17 cellular contexts compared by ENCODE assay signal in the genomic region with DNA sequence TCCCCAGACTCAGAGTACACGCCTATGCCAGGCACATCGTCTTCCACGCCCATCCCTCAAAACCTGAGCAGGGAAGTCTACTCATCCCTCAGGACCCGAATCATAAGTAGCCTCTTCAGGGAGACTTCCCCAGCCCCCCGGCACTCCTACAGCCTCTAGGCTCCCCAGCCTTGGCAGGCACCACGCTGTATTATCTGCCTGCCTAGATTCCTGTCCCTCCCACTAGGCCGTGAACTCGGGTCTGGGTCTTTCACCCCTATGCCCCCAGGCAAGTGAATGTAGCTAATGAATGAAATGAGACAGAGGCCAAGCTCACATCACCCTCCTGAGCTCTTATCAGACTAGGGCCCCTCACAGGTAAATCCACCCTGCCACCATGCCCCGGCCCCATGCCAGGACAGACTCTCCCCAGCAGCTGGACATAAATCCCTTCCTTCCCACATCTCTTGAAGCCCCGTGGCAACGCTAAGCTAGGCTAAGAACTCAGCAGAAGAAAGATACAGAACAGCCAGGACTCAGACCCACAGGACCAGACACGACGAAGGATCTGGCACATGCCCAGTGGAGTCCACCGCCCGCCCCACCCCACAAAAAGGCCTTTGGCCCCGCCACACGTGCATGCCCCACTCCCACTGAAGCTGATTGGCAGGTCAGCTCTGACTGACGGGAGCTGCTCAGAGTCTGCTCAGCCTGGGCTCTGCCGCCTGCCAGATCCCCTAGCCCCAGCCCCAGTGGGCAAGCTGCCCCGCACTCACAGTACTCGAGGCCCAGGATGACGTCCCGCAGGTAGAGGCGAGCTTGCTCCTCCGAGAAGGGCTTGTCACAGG. TPM values are rescaled to one million over a fixed set of nuclear protein-coding genes. Genes with fewer than 3 reads are reported as not detected.
DNase-seq lines count a peak whose midpoint lies in the region; ATAC-seq and TF ChIP-seq lines count a peak whose summit lies in the region.
"Had no signal": no experiment of that assay in that cellular context is flagged by ENCODE, and none has a peak within 500 bp of the region (broad histone marks: within the 10 kb centered on the region; RNA-seq: fewer than 3 reads in every experiment).

No MANE protein-coding gene starts in this region.

- H3K27ac ChIP-seq in gastroesophageal sphincter, result peak overlapping the region in 3 of 4 donors; percentile 12 to 42 (median 12)
- H3K27ac ChIP-seq: epithelial cell of prostate, upper lobe of right lung had no signal

- DNase-seq in D341Med (ENCODE audit: low spot score) (peak; percentile 49), NCI-H82 treated with DMSO at 0.1 percent for 48 hours (lab: John Stamatoyannopoulos, UW; ENCODE audit: unreplicated experiment) (peak; percentile 80), nephron progenitor cell (no peak), natural killer cell (no peak), foreskin fibroblast (no peak)
- no peak for DNase-seq in effector CD4-positive, alpha-beta T cell
- DNase-seq: activated CD8-positive, alpha-beta memory T cell treated with anti-CD3 and anti-CD28 coated beads, Interleukin-2, amount 50 U/mL, for 4 hours; Kasumi-1; kidney glomerular epithelial cell; naive thymus-derived CD8-positive, alpha-beta T cell; T-helper 17 cell; upper lobe of right lung had no signal

- H3K4me1 Mint-ChIP-seq in nephron progenitor cell (peaks cover 13% of the 10 kb centered on the region), natural killer cell (peaks cover 0 to under 1% of the 10 kb centered on the region in 2 donors)

- peaks cover 0 to 81% of the 10 kb centered on the region in 2 donors for H3K36me3 ChIP-seq in gastroesophageal sphincter

- TF ChIP-seq EP300 in gastroesophageal sphincter (IDR thresholded peaks at IDR 0.05), result no peak

- H3K4me3 Mint-ChIP-seq in nephron progenitor cell (no peak overlapping the region), natural killer cell (no peak overlapping the region)
- H3K4me3 Mint-ChIP-seq: naive thymus-derived CD8-positive, alpha-beta T cell; stimulated activated memory B cell treated with anti-CD40 and anti-IgM and Interleukin-4, amounts not matched to agents 10 μg/mL and 1 μg/mL and 100 μg/mL, for 72 hours; T-helper 17 cell had no signal

- no peak for TF ChIP-seq POLR2A in gastroesophageal sphincter (IDR thresholded peaks at IDR 0.05)

- no peaks in the 10 kb centered on the region for H3K9me3 Mint-ChIP-seq in nephron progenitor cell
- H3K9me3 Mint-ChIP-seq in natural killer cell, result no peaks in the 10 kb centered on the region
- H3K9me3 Mint-ChIP-seq: activated naive CD4-positive, alpha-beta T cell treated with anti-CD3 and anti-CD28 coated beads, Interleukin-2, amount 50 U/mL, for 72 hours; naive thymus-derived CD8-positive, alpha-beta T cell; stimulated activated memory B cell treated with anti-CD40 and anti-IgM and Interleukin-4, amounts not matched to agents 10 μg/mL and 1 μg/mL and 100 μg/mL, for 72 hours had no signal

- H3K27ac Mint-ChIP-seq in nephron progenitor cell (peak overlapping the region; percentile 58), natural killer cell (peak overlapping the region in 1 of 2 donors; percentile 38)
- H3K27ac Mint-ChIP-seq: stimulated activated memory B cell treated with anti-CD40 and anti-IgM and Interleukin-4, amounts not matched to agents 10 μg/mL and 1 μg/mL and 100 μg/mL, for 72 hours; T-helper 17 cell had no signal

- no peak for TF ChIP-seq CTCF in gastroesophageal sphincter (IDR thresholded peaks at IDR 0.05)
- no peak for TF ChIP-seq CTCF in nephron progenitor cell (IDR thresholded peaks at IDR 0.05)
- no peak for TF ChIP-seq CTCF in natural killer cell (IDR thresholded peaks at IDR 0.05)
- TF ChIP-seq CTCF in foreskin fibroblast (IDR thresholded peaks at IDR 0.05; ENCODE audit: low read depth, low read length), result no peak

- no peak overlapping the region for H3K4me3 ChIP-seq in gastroesophageal sphincter
- no peak overlapping the region for H3K4me3 ChIP-seq in foreskin fibroblast (ENCODE audit: low read depth in 1 of 2, low read length in 2 of 2)
- H3K4me3 ChIP-seq: upper lobe of right lung had no signal

- peaks cover 8% of the 10 kb centered on the region for H3K27me3 Mint-ChIP-seq in nephron progenitor cell (ENCODE audit: low read depth, poor library complexity)
- no peaks in the 10 kb centered on the region for H3K27me3 Mint-ChIP-seq in natural killer cell (ENCODE audit: low read depth in 2 of 2)
- H3K27me3 Mint-ChIP-seq: naive thymus-derived CD8-positive, alpha-beta T cell; stimulated activated memory B cell treated with anti-CD40 and anti-IgM and Interleukin-4, amounts not matched to agents 10 μg/mL and 1 μg/mL and 100 μg/mL, for 72 hours; T-helper 17 cell had no signal

- H3K27me3 ChIP-seq in gastroesophageal sphincter, result no peaks in the 10 kb centered on the region
- H3K27me3 ChIP-seq: upper lobe of right lung had no signal

- H3K4me1 ChIP-seq in gastroesophageal sphincter, result peaks cover 0 to 13% (median 0%) of the 10 kb centered on the region in 3 donors
- H3K4me1 ChIP-seq: upper lobe of right lung had no signal

- no peaks in the 10 kb centered on the region for H3K9me3 ChIP-seq in gastroesophageal sphincter
- H3K9me3 ChIP-seq: upper lobe of right lung had no signal

- WGBS in gastroesophageal sphincter (ENCODE audit: low coverage in 1 of 2), 2 donors, result 47 to 78% methylated on average over 3 to 8 of the region's 25 CpGs

- intact Hi-C loops in natural killer cell (cut with micrococcal nuclease), result no loop called here

- ATAC-seq in gastroesophageal sphincter, result no peak
- no peak for ATAC-seq in natural killer cell
- ATAC-seq in GM18870 (IDR thresholded peaks at IDR 0.05; ENCODE audit: unreplicated experiment), result no peak
- ATAC-seq: activated naive CD4-positive, alpha-beta T cell treated with anti-CD3 and anti-CD28 coated beads, Interleukin-2, amount 50 U/mL, for 72 hours; naive thymus-derived CD8-positive, alpha-beta T cell; stimulated activated memory B cell treated with anti-CD40 and anti-IgM and Interleukin-4, amounts not matched to agents 10 μg/mL and 1 μg/mL and 100 μg/mL, for 72 hours; T-helper 17 cell; upper lobe of right lung had no signal

- peaks cover 8% of the 10 kb centered on the region for H3K36me3 Mint-ChIP-seq in nephron progenitor cell (ENCODE audit: low read depth)
- no peaks in the 10 kb centered on the region for H3K36me3 Mint-ChIP-seq in natural killer cell
- H3K36me3 Mint-ChIP-seq: activated naive CD4-positive, alpha-beta T cell treated with anti-CD3 and anti-CD28 coated beads, Interleukin-2, amount 50 U/mL, for 72 hours had no signal

RNA-seq across cellular contexts. Expression of a gene that starts 13.0 kb away (rescaled TPM):
- total RNA-seq in gastroesophageal sphincter (1 to 10 TPM; 3.4 to 7.1 (median 3.8) TPM), natural killer cell (1 to 10 TPM; 3.2 to 4.3 (median 3.9) TPM)

RNA-seq across cellular contexts. Expression of a gene that starts 33.8 kb away (rescaled TPM):
- total RNA-seq in gastroesophageal sphincter (10 to 100 TPM; 22.2 to 25.7 (median 24.3) TPM), natural killer cell (10 to 100 TPM; 55.9 to 60.7 (median 58.1) TPM)

RNA-seq across cellular contexts. Expression of a gene that starts 36.5 kb away (rescaled TPM):
- total RNA-seq in gastroesophageal sphincter (10 to 100 TPM in 1 of 4 donors, 1 to 10 TPM in 3; 1.6 to 11.6 (median 3.2) TPM), natural killer cell (10 to 100 TPM in 2 of 3 donors, 1 to 10 TPM in 1; 2.3 to 15.3 (median 13.4) TPM)

Comparison
In these comparisons a context has a peak if more than half of its experiments do, and no peak if none do; other contexts are left out.
1. DNase-seq: peak in D341Med (single experiment) and NCI-H82 treated with DMSO at 0.1 percent for 48 hours (single experiment); none in nephron progenitor cell (single experiment), natural killer cell (single experiment), foreskin fibroblast (0 of 2) and effector CD4-positive, alpha-beta T cell (single experiment).